In genomic region chr2:71603851-71604708, GRCh38 we compare ENCODE assay signal across 16 cellular contexts.
DNase-seq lines count a peak whose midpoint lies in the region; TF ChIP-seq lines count a peak whose summit lies in the region.
"Had no signal": no experiment of that assay in that cellular context is flagged by ENCODE, and none has a peak within 500 bp of the region (broad histone marks: within the 10 kb centered on the region; RNA-seq: fewer than 3 reads in every experiment).

No MANE protein-coding gene starts in this region.

- CTCF ChIA-PET in activated CD4-positive, alpha-beta memory T cell treated with anti-CD3 and anti-CD28 coated beads for 36 hours (lab: Charles Lee): interaction anchor here (0.5 to 1.2 kb wide), 2 partner anchors 55 to 233 kb away, joined by 3 read pairs; no protein-coding TSS in a partner anchor

- peak overlapping the region; percentile 71 for H2AFZ ChIP-seq in neural progenitor cell (replicated peaks)

- H3K79me2 ChIP-seq in neural progenitor cell (ENCODE audit: low read depth): no peaks in the 10 kb centered on the region

- no peak for TF ChIP-seq POLR2A in NB4 (IDR thresholded peaks at IDR 0.05; ENCODE audit: extremely low read depth, insufficient read length)

- peak overlapping the region; percentile 61 for H3K27ac Mint-ChIP-seq in neural progenitor cell
- H3K27ac Mint-ChIP-seq in activated CD4-positive, alpha-beta memory T cell treated with anti-CD3 and anti-CD28 coated beads for 36 hours: no peak overlapping the region

- intact Hi-C loops in activated CD4-positive, alpha-beta memory T cell treated with anti-CD3 and anti-CD28 coated beads for 36 hours (cut with micrococcal nuclease): no loop called here

- H4K20me1 ChIP-seq in neural progenitor cell (ENCODE audit: low read depth): no peaks in the 10 kb centered on the region

- H3K27ac ChIP-seq in neural progenitor cell: no peak overlapping the region
- H3K27ac ChIP-seq: colonic mucosa had no signal

- H3K9ac ChIP-seq in neural progenitor cell: no peak overlapping the region

- peaks cover 3% of the 10 kb centered on the region for H3K27me3 Mint-ChIP-seq in neural progenitor cell (ENCODE audit: insufficient read depth, low read depth)
- H3K27me3 Mint-ChIP-seq in activated CD4-positive, alpha-beta memory T cell treated with anti-CD3 and anti-CD28 coated beads for 36 hours: peaks cover 8% of the 10 kb centered on the region

- H3K4me1 ChIP-seq in neural progenitor cell: peaks cover 25% of the 10 kb centered on the region
- H3K4me1 ChIP-seq: colonic mucosa had no signal

- H3K27me3 ChIP-seq in neural progenitor cell: no peaks in the 10 kb centered on the region
- H3K27me3 ChIP-seq: colonic mucosa had no signal

- POLR2A ChIA-PET in activated CD4-positive, alpha-beta memory T cell treated with anti-CD3 and anti-CD28 coated beads for 36 hours (lab: Charles Lee): no interaction called here

- H3K4me2 ChIP-seq in neural progenitor cell: no peak overlapping the region

- DNase-seq in 8988T (peak; percentile 11), NB4 (ENCODE audit: low read depth) (no peak), fibroblast of pulmonary artery (ENCODE audit: low read depth) (no peak), neural progenitor cell (ENCODE audit: low spot score) (no peak), DMS 273 treated with DMSO at 0.1 percent for 48 hours (lab: John Stamatoyannopoulos, UW) (no peak), midbrain (lab: John Stamatoyannopoulos, UW) (no peak), HPDE6-E6E7 (ENCODE audit: extremely low spot score) (no peak)
- DNase-seq in activated CD4-positive, alpha-beta memory T cell treated with anti-CD3 and anti-CD28 coated beads for 36 hours: no peak
- DNase-seq: activated CD4-positive, alpha-beta T cell treated with anti-CD3 and anti-CD28 coated beads, Interleukin-2, amount 50 U/mL, for 4 hours; AML-193; colonic mucosa; DND-41; foreskin fibroblast; MM.1S; naive thymus-derived CD4-positive, alpha-beta T cell had no signal

- peaks cover 23% of the 10 kb centered on the region for H3K4me1 Mint-ChIP-seq in neural progenitor cell
- H3K4me1 Mint-ChIP-seq in activated CD4-positive, alpha-beta memory T cell treated with anti-CD3 and anti-CD28 coated beads for 36 hours (ENCODE audit: low read depth): peaks cover 3% of the 10 kb centered on the region

- no peak overlapping the region for H3K4me3 Mint-ChIP-seq in neural progenitor cell
- no peak overlapping the region for H3K4me3 Mint-ChIP-seq in activated CD4-positive, alpha-beta memory T cell treated with anti-CD3 and anti-CD28 coated beads for 36 hours

- TF ChIP-seq CTCF in NB4 (IDR thresholded peaks at IDR 0.05; ENCODE audit: low read depth, low read length) (peak; percentile 49), fibroblast of pulmonary artery (IDR thresholded peaks at IDR 0.05; ENCODE audit: low read length, missing control alignments) (peak; percentile 14), neural progenitor cell (IDR thresholded peaks at IDR 0.05) (no peak)

- H3F3A ChIP-seq in neural progenitor cell (ENCODE audit: low read depth): peaks cover 7% of the 10 kb centered on the region

- H3K4me3 ChIP-seq in NB4 (ENCODE audit: low read depth, low read length): peak overlapping the region; percentile 12
- H3K4me3 ChIP-seq in fibroblast of pulmonary artery (replicated peaks; ENCODE audit: low read depth, low read length): no peak overlapping the region
- H3K4me3 ChIP-seq in neural progenitor cell: no peak overlapping the region
- H3K4me3 ChIP-seq: colonic mucosa had no signal

- H3K36me3 Mint-ChIP-seq in neural progenitor cell: no peaks in the 10 kb centered on the region
- H3K36me3 Mint-ChIP-seq in activated CD4-positive, alpha-beta memory T cell treated with anti-CD3 and anti-CD28 coated beads for 36 hours: no peaks in the 10 kb centered on the region
- H3K36me3 Mint-ChIP-seq: naive thymus-derived CD4-positive, alpha-beta T cell had no signal

- H3K36me3 ChIP-seq in neural progenitor cell: no peaks in the 10 kb centered on the region
- H3K36me3 ChIP-seq: colonic mucosa had no signal

- H3K9me3 ChIP-seq in neural progenitor cell (ENCODE audit: low read depth): no peaks in the 10 kb centered on the region
- H3K9me3 ChIP-seq: colonic mucosa had no signal

- no peaks in the 10 kb centered on the region for H3K9me3 Mint-ChIP-seq in neural progenitor cell
- no peaks in the 10 kb centered on the region for H3K9me3 Mint-ChIP-seq in activated CD4-positive, alpha-beta memory T cell treated with anti-CD3 and anti-CD28 coated beads for 36 hours
- H3K9me3 Mint-ChIP-seq: T-helper 1 cell treated with Interleukin-12 subunit alpha and Interleukin-12 subunit beta and Interleukin-4 antibody, amounts not matched to agents 30 μg/mL and 1 μg/mL, for 36 hours had no signal
